Comparison of ENCODE assay signal across 8 cellular contexts in genomic region chr10:110074986-110075664, GRCh38.
DNase-seq lines count a peak whose midpoint lies in the region; ATAC-seq and TF ChIP-seq lines count a peak whose summit lies in the region.

No MANE protein-coding gene starts in this region.

- no peaks in the 10 kb centered on the region for H3K27me3 Mint-ChIP-seq in activated T-cell treated with anti-CD3 and anti-CD28 coated beads, Interleukin-2, amount 50 U/mL, for 72 hours (ENCODE audit: low read depth)

- H3K9me3 ChIP-seq in upper lobe of left lung: no peaks in the 10 kb centered on the region

- DNase-seq in activated T-cell treated with anti-CD3 and anti-CD28 coated beads, Interleukin-2, amount 50 U/mL, for 72 hours: no peak
- no peak for DNase-seq in activated T-cell treated with anti-CD3 and anti-CD28 coated beads, Interleukin-2, amount 50 U/mL, for 48 hours
- peak; percentile 60 for DNase-seq in astrocyte of the cerebellum (ENCODE audit: low read depth)
- DNase-seq in kidney tubule cell (ENCODE audit: low spot score): peak; percentile 54
- DNase-seq in upper lobe of left lung: no peak
- no peak for DNase-seq in H7

- peak overlapping the region; percentile 12 to 84 (median 78) for H3K27ac ChIP-seq in upper lobe of left lung

- no peak for TF ChIP-seq POLR2A in upper lobe of left lung (IDR thresholded peaks at IDR 0.05)

- H3K4me1 ChIP-seq in upper lobe of left lung: peaks cover 54 to 69% (median 67%) of the 10 kb centered on the region in 4 donors

- no peak for TF ChIP-seq EP300 in upper lobe of left lung (IDR thresholded peaks at IDR 0.05)

- H3K36me3 ChIP-seq in upper lobe of left lung: no peaks in the 10 kb centered on the region
- no peaks in the 10 kb centered on the region for H3K36me3 ChIP-seq in H7 (replicated peaks; ENCODE audit: control insufficient read depth, insufficient read depth, low read length)

- H3K27ac Mint-ChIP-seq in activated T-cell treated with anti-CD3 and anti-CD28 coated beads, Interleukin-2, amount 50 U/mL, for 72 hours: peak overlapping the region; percentile 85

- no peak overlapping the region for H3K4me3 ChIP-seq in astrocyte of the cerebellum (ENCODE audit: low read depth, low read length)
- H3K4me3 ChIP-seq in upper lobe of left lung: no peak overlapping the region
- no peak overlapping the region for H3K4me3 ChIP-seq in H7 (ENCODE audit: insufficient read depth, low read depth, low read length)

- no peaks in the 10 kb centered on the region for H3K36me3 Mint-ChIP-seq in activated T-cell treated with anti-CD3 and anti-CD28 coated beads, Interleukin-2, amount 50 U/mL, for 72 hours (ENCODE audit: insufficient read depth in 2 of 2)

- peaks cover 99% of the 10 kb centered on the region for H3K4me1 Mint-ChIP-seq in activated T-cell treated with anti-CD3 and anti-CD28 coated beads, Interleukin-2, amount 50 U/mL, for 72 hours (ENCODE audit: low read depth)

- no peaks in the 10 kb centered on the region for H3K9me3 Mint-ChIP-seq in activated T-cell treated with anti-CD3 and anti-CD28 coated beads, Interleukin-2, amount 50 U/mL, for 72 hours

- peak overlapping the region; percentile 41 to 71 for H3K4me3 Mint-ChIP-seq in activated T-cell treated with anti-CD3 and anti-CD28 coated beads, Interleukin-2, amount 50 U/mL, for 72 hours

- no peak for ATAC-seq in activated T-cell treated with anti-CD3 and anti-CD28 coated beads, Interleukin-2, amount 50 U/mL, for 72 hours (replicated peaks in 1 of 2)
- ATAC-seq in upper lobe of left lung (ENCODE audit: low FRiP score in 2 of 2) (peak in 1 of 2 donors; percentile 72), GM21723 (IDR thresholded peaks at IDR 0.05; ENCODE audit: unreplicated experiment) (no peak), HG02571 (IDR thresholded peaks at IDR 0.05; ENCODE audit: unreplicated experiment) (no peak)

- H3K27me3 ChIP-seq in upper lobe of left lung (no peaks in the 10 kb centered on the region), H7 (ENCODE audit: control insufficient read depth, insufficient read depth, low read length) (no peaks in the 10 kb centered on the region)

- in situ Hi-C loops in astrocyte of the cerebellum (cut with HindIII; ENCODE audit: low sequenced_read_pairs): loop anchor here (25.0 kb wide), 1 partner anchor 188 kb away; no protein-coding TSS in a partner anchor

- TF ChIP-seq CTCF in astrocyte of the cerebellum (IDR thresholded peaks at IDR 0.05; ENCODE audit: low read depth, low read length, missing control alignments) (no peak), upper lobe of left lung (IDR thresholded peaks at IDR 0.05) (no peak)

Comparison
In these comparisons a context has a peak if more than half of its experiments do, and no peak if none do; other contexts are left out.
1. DNase-seq: peak in astrocyte of the cerebellum (single experiment) and kidney tubule cell (single experiment); none in activated T-cell treated with anti-CD3 and anti-CD28 coated beads, Interleukin-2, amount 50 U/mL, for 72 hours (0 of 2), activated T-cell treated with anti-CD3 and anti-CD28 coated beads, Interleukin-2, amount 50 U/mL, for 48 hours (0 of 2), upper lobe of left lung (0 of 2) and H7 (single experiment).